ENCODE assay signal across 8 cellular contexts in the genomic region with DNA sequence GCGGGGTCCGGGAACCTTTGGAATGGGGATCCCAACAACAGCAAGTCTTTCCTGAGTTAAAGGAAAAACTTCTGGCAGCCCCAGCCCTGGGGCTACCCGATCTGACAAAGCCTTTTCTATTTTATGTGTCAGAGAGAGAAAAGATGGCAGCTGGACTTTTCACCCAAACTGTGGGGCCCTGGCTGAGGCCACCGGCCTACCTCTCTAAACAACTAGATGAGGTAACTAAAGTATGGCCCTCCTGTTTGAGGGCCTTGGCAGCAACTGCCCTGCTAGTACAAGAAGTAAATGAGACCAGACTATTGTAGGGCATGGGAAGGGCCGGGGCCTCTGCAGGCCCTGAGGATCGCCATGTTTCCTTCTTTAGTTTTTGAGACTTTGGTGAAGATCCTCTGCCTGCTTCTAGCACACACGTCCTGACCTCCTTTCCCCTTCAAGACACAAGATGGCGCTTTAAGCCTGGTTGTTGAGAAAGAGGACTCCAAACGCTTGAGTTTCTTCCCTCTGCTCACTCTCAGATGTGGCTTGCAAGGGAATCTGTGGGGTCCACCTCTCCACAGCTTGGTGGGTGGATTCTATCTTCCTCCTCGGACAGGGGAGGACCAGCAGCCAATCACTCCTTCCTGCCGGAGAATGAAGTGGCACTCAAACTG.
DNase-seq lines count a peak whose midpoint lies in the region; ATAC-seq and TF ChIP-seq lines count a peak whose summit lies in the region.

No MANE protein-coding gene starts in this region.

- CTCF ChIA-PET in HEK293T (lab: Yijun Ruan, JAX), result interaction anchor here (0.6 to 0.7 kb wide), 2 partner anchors 157 to 251 kb away, joined by 3 read pairs; no protein-coding TSS in a partner anchor

- no peak for ATAC-seq in GM19455 (IDR thresholded peaks at IDR 0.05; ENCODE audit: unreplicated experiment)

- H3K27ac ChIP-seq in iPS DF 6.9 (ENCODE audit: low read length), result no peak overlapping the region

- no peak overlapping the region for H3K4me3 ChIP-seq in iPS DF 6.9 (ENCODE audit: low read length)

- H3K36me3 ChIP-seq in iPS DF 6.9 (ENCODE audit: control insufficient read depth, insufficient read depth, low read length), result no peaks in the 10 kb centered on the region

- H3K27me3 ChIP-seq in iPS DF 6.9 (ENCODE audit: control insufficient read depth, insufficient read depth, low read length), result no peaks in the 10 kb centered on the region

- WGBS in iPS DF 6.9 (ENCODE audit: insufficient coverage, insufficient read length), result no CpG with 5 or more reads among the region's 11 CpGs

- DNase-seq in DMS 273 (lab: John Stamatoyannopoulos, UW; ENCODE audit: unreplicated experiment) (peak; percentile 83), HEK293T (ENCODE audit: extremely low spot score) (peak; percentile 46), NCI-H524 treated with DMSO at 0.1 percent for 48 hours (lab: John Stamatoyannopoulos, UW) (peak; percentile 6), anterior cingulate cortex (lab: John Stamatoyannopoulos, UW) (peak in 51 of 58 donors; percentile 5 to 83 (median 39)), iPS DF 6.9 (ENCODE audit: low read depth, low spot score) (peak; percentile 52), smooth muscle cell of the brain vasculature (ENCODE audit: low read depth, low spot score) (peak; percentile 17), amniotic stem cell (lab: John Stamatoyannopoulos, UW) (no peak)

- POLR2A ChIA-PET in HEK293T (lab: Yijun Ruan, JAX), result no interaction called here

- no peaks in the 10 kb centered on the region for H3K4me1 ChIP-seq in iPS DF 6.9 (ENCODE audit: control insufficient read depth, insufficient read depth, low read length)

- H3K9me3 ChIP-seq in iPS DF 6.9 (ENCODE audit: control insufficient read depth, insufficient read depth, low read length), result no peaks in the 10 kb centered on the region

TF ChIP-seq in HEK293T, 16 proteins besides CTCF, POLR2A, EP300 and RAD21:
- no peak for TF ChIP-seq LEF1 (IDR thresholded peaks at IDR 0.05; ENCODE audit: borderline replicate concordance)
- TF ChIP-seq TARDBP (IDR thresholded peaks at IDR 0.05), result no peak
- no peak for TF ChIP-seq L3MBTL2 (conservative IDR thresholded peaks at IDR 0.05)
- no peak for TF ChIP-seq BHLHE40 (IDR thresholded peaks at IDR 0.05; ENCODE audit: borderline replicate concordance)
- no peak for TF ChIP-seq HDGF (IDR thresholded peaks at IDR 0.05; ENCODE audit: borderline replicate concordance)
- TF ChIP-seq FOXK2 (IDR thresholded peaks at IDR 0.05), result no peak
- no peak for TF ChIP-seq SUZ12 (IDR thresholded peaks at IDR 0.05)
- TF ChIP-seq ELF4 (IDR thresholded peaks at IDR 0.05), result no peak
- no peak for TF ChIP-seq ARNT (IDR thresholded peaks at IDR 0.05)
- TF ChIP-seq FOXA1 (IDR thresholded peaks at IDR 0.05), result no peak
TF ChIP-seq in HEK293T: peak in this region for 0.
